ENCODE assay signal across 1 cellular context in the genomic region with DNA sequence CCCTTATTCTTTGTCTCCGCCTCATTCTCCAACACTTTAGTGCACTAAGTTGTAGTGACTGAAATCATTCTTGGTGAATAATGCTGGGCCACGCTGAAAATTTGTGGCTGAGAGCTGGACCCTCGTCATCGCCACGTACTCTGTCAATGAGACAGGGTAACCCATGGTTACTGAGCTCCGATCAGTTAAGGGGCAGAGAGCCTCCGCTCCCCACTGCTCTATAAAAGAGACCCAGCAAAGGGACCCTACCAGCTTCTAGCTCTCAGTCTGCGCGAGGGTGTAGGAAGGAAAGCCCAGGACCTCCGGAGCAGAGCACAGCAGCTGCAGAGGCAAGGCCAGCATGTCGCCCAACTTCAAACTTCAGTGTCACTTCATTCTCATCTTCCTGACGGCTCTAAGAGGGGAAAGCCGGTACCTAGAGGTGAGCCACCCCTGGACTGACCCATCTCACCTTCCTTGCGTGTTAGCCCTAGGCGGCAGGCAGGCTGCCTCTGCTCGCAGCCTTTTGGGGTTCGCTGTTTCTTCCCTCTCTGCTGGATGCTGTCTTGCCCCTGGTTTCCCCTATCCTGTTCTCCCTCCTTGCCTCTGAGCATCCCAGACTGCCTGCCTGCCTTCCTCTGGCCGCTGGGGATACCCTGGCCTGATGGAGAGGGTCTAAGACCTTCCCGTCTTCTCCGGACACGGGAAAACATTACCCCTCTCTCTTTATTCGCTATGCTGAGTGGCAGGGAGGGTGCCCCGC.
A peak's percentile ranks its signal among the peaks of the same experiment; 100 is the strongest.
TF ChIP-seq lines count a peak whose summit lies in the region.

Gene CRHBP, plus strand, starts transcription at position 251 of the 742 bp plus-strand sequence. Its CDS starts 90 bp downstream, at position 341.

TF ChIP-seq in H1, 55 proteins besides CTCF, POLR2A, EP300 and RAD21:
- TF ChIP-seq ZNF274 (IDR thresholded peaks at IDR 0.05; ENCODE audit: borderline replicate concordance, extremely low read depth, low read length) (no peak), RNF2 (IDR thresholded peaks at IDR 0.05; ENCODE audit: borderline replicate concordance, low read depth, low read length, missing control alignments, poor library complexity, severe bottlenecking) (peak; percentile 30), RBBP5 (IDR thresholded peaks at IDR 0.05; ENCODE audit: borderline replicate concordance, low read depth, low read length) (0 out of 2 replicates have a peak, but pooled peaks have one; percentile 28)
